In the genomic region with DNA sequence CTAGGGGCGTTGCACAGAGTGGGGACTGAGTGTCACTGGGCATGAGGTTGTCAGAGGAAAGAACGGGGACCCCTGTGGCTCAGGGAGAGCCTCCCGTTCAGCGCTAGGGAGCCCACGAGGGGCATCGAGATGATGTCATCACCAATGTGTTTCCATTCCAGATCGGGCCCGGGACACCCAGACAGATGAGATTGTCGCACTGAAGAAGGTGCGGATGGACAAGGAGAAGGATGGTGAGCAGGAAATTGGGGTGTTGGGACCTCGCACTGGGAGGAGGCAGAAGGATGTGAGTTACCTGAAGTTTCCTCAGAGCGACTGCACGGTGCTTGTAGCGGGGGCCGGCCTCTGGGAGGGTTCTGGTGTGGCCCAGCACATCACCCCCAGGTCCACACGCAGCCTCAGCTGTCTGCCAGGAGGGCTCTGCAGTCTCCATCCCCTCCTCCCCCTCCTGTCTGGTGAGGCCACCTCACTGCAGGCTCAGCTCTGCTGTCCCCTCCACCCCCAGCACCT, we compare ENCODE assay signal across 1 cellular context.
TF ChIP-seq lines count a peak whose summit lies in the region.

No MANE protein-coding gene starts in this region.

TF ChIP-seq in K562, 482 proteins besides CTCF, POLR2A, EP300 and RAD21:
- TF ChIP-seq, protein P1, sequence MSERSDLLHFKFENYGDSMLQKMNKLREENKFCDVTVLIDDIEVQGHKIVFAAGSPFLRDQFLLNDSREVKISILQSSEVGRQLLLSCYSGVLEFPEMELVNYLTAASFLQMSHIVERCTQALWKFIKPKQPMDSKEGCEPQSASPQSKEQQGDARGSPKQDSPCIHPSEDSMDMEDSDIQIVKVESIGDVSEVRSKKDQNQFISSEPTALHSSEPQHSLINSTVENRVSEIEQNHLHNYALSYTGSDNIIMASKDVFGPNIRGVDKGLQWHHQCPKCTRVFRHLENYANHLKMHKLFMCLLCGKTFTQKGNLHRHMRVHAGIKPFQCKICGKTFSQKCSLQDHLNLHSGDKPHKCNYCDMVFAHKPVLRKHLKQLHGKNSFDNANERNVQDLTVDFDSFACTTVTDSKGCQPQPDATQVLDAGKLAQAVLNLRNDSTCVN (CRISPR knock-in tag; IDR thresholded peaks at IDR 0.05): no peak
- TF ChIP-seq, protein P2, sequence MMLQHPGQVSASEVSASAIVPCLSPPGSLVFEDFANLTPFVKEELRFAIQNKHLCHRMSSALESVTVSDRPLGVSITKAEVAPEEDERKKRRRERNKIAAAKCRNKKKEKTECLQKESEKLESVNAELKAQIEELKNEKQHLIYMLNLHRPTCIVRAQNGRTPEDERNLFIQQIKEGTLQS (IDR thresholded peaks at IDR 0.05): peak; percentile 25; the same call in 1 of the 2 replicates
- TF ChIP-seq, protein P2 (CRISPR knock-in tag; conservative IDR thresholded peaks at IDR 0.05): no peak
